Comparison of ENCODE assay signal across 9 cellular contexts in genomic region chr10:43121444-43121843, GRCh38. TPM values are rescaled to one million over a fixed set of nuclear protein-coding genes. Genes with fewer than 3 reads are reported as not detected.
DNase-seq lines count a peak whose midpoint lies in the region; ATAC-seq and TF ChIP-seq lines count a peak whose summit lies in the region.
"Had no signal": no experiment of that assay in that cellular context is flagged by ENCODE, and none has a peak within 500 bp of the region (broad histone marks: within the 10 kb centered on the region; RNA-seq: fewer than 3 reads in every experiment).

No MANE protein-coding gene starts in this region.

- no peaks in the 10 kb centered on the region for H3K27me3 ChIP-seq in DND-41 (ENCODE audit: insufficient read depth, low read length, poor library complexity)
- H3K27me3 ChIP-seq: adrenal gland had no signal

- H3K9me3 ChIP-seq in DND-41 (ENCODE audit: insufficient read depth, low read length, severe bottlenecking), result no peaks in the 10 kb centered on the region
- H3K9me3 ChIP-seq: adrenal gland had no signal

- POLR2A ChIA-PET in activated CD8-positive, alpha-beta T cell treated with anti-CD3 and anti-CD28 coated beads, Interleukin-2, amount 10 ng/mL, durations not matched to agents 7 days and 5 days (lab: Charles Lee), result interaction anchor here (1.0 to 4.5 kb wide), 7 partner anchors 8 to 107 kb away, joined by 3 to 155 read pairs (median 14); partner anchors contain the start of gene CSGALNACT2

- H3K4me1 ChIP-seq in DND-41 (ENCODE audit: insufficient read depth, low read length), result peaks cover 19% of the 10 kb centered on the region
- H3K4me1 ChIP-seq: adrenal gland had no signal

- no peaks in the 10 kb centered on the region for H3K27me3 Mint-ChIP-seq in activated CD8-positive, alpha-beta T cell treated with anti-CD3 and anti-CD28 coated beads, Interleukin-2, amount 10 ng/mL, durations not matched to agents 7 days and 5 days (ENCODE audit: low read depth)
- H3K27me3 Mint-ChIP-seq in natural killer cell (ENCODE audit: low read depth in 2 of 2), result no peaks in the 10 kb centered on the region

- ATAC-seq in DND-41 (ENCODE audit: insufficient read depth, low read depth), result no peak
- peak; percentile 17 for ATAC-seq in GM21360 (IDR thresholded peaks at IDR 0.05; ENCODE audit: unreplicated experiment)
- ATAC-seq in activated CD8-positive, alpha-beta T cell treated with anti-CD3 and anti-CD28 coated beads, Interleukin-2, amount 10 ng/mL, durations not matched to agents 7 days and 5 days, result peak; percentile 13
- peak in 1 of 3 donors; percentile 10 for ATAC-seq in natural killer cell
- no peak for ATAC-seq in GM21576 (IDR thresholded peaks at IDR 0.05; ENCODE audit: unreplicated experiment)
- no peak for ATAC-seq in HG02981 (IDR thresholded peaks at IDR 0.05; ENCODE audit: unreplicated experiment)

- DNase-seq in DND-41, result no peak
- DNase-seq in activated CD8-positive, alpha-beta T cell treated with anti-CD3 and anti-CD28 coated beads, Interleukin-2, amount 10 ng/mL, durations not matched to agents 7 days and 5 days, result peak; percentile 33
- no peak for DNase-seq in natural killer cell
- no peak for DNase-seq in NCI-H345 treated with DMSO at 0.1 percent for 48 hours (lab: John Stamatoyannopoulos, UW; ENCODE audit: unreplicated experiment)
- DNase-seq: T-helper 9 cell had no signal

- no peak for TF ChIP-seq CTCF in DND-41 (IDR thresholded peaks at IDR 0.05; ENCODE audit: borderline replicate concordance, extremely low read depth, low read length, poor library complexity, severe bottlenecking)
- TF ChIP-seq CTCF in natural killer cell (IDR thresholded peaks at IDR 0.05), result no peak

- no peak overlapping the region for H3K4me2 ChIP-seq in DND-41 (ENCODE audit: insufficient read depth, low read length)

- no peak overlapping the region for H3K9ac ChIP-seq in DND-41 (ENCODE audit: low read depth, low read length)

- no peak overlapping the region for H3K4me3 ChIP-seq in DND-41 (ENCODE audit: low read depth in 1 of 2, low read length in 2 of 2)
- H3K4me3 ChIP-seq: adrenal gland had no signal

- CTCF ChIA-PET in activated CD8-positive, alpha-beta T cell treated with anti-CD3 and anti-CD28 coated beads, Interleukin-2, amount 10 ng/mL, durations not matched to agents 7 days and 5 days (lab: Charles Lee), result interaction anchor here (0.7 to 5.6 kb wide), 10 partner anchors 8 to 84 kb away, joined by 3 to 46 read pairs (median 5); partner anchors contain the start of gene CSGALNACT2

- H3K36me3 Mint-ChIP-seq in activated CD8-positive, alpha-beta T cell treated with anti-CD3 and anti-CD28 coated beads, Interleukin-2, amount 10 ng/mL, durations not matched to agents 7 days and 5 days (ENCODE audit: low read depth), result no peaks in the 10 kb centered on the region
- H3K36me3 Mint-ChIP-seq in natural killer cell, result no peaks in the 10 kb centered on the region

- peak overlapping the region; percentile 60 for H3K4me3 Mint-ChIP-seq in activated CD8-positive, alpha-beta T cell treated with anti-CD3 and anti-CD28 coated beads, Interleukin-2, amount 10 ng/mL, durations not matched to agents 7 days and 5 days
- H3K4me3 Mint-ChIP-seq in natural killer cell, result peak overlapping the region; percentile 76

- peak overlapping the region; percentile 43 for H3K27ac ChIP-seq in DND-41 (ENCODE audit: low read length)
- H3K27ac ChIP-seq: adrenal gland had no signal

- H4K20me1 ChIP-seq in DND-41 (ENCODE audit: insufficient read depth, low read length), result no peaks in the 10 kb centered on the region; the same call in 1 of the 2 replicates

- no peaks in the 10 kb centered on the region for H3K79me2 ChIP-seq in DND-41 (ENCODE audit: insufficient read depth, low read length)

- peaks cover 52% of the 10 kb centered on the region for H3K4me1 Mint-ChIP-seq in activated CD8-positive, alpha-beta T cell treated with anti-CD3 and anti-CD28 coated beads, Interleukin-2, amount 10 ng/mL, durations not matched to agents 7 days and 5 days (ENCODE audit: low read depth)
- peaks cover 25 to 34% of the 10 kb centered on the region in 2 donors for H3K4me1 Mint-ChIP-seq in natural killer cell

- no peaks in the 10 kb centered on the region for H3K9me3 Mint-ChIP-seq in activated CD8-positive, alpha-beta T cell treated with anti-CD3 and anti-CD28 coated beads, Interleukin-2, amount 10 ng/mL, durations not matched to agents 7 days and 5 days (ENCODE audit: insufficient read depth)
- H3K9me3 Mint-ChIP-seq in natural killer cell, result no peaks in the 10 kb centered on the region

- no peak overlapping the region for H2AFZ ChIP-seq in DND-41 (ENCODE audit: low read depth, low read length)

- H3K27ac Mint-ChIP-seq in activated CD8-positive, alpha-beta T cell treated with anti-CD3 and anti-CD28 coated beads, Interleukin-2, amount 10 ng/mL, durations not matched to agents 7 days and 5 days, result peak overlapping the region; percentile 96
- peak overlapping the region; percentile 90 to 95 for H3K27ac Mint-ChIP-seq in natural killer cell

- intact Hi-C loops in natural killer cell (cut with micrococcal nuclease), result loop anchor here (2.0 kb wide), 1 partner anchor 17 kb away; no protein-coding TSS in a partner anchor

- H3K36me3 ChIP-seq in DND-41 (ENCODE audit: insufficient read depth, low read length), result no peaks in the 10 kb centered on the region
- H3K36me3 ChIP-seq: adrenal gland had no signal

RNA-seq across cellular contexts. Expression of gene CSGALNACT2, which starts 16.8 kb away (rescaled TPM):
- total RNA-seq in activated CD8-positive, alpha-beta T cell treated with anti-CD3 and anti-CD28 coated beads, Interleukin-2, amount 10 ng/mL, durations not matched to agents 7 days and 5 days, result 10 to 100 TPM; 29.2 to 30.4 TPM
- 10 to 100 TPM; 49.9 to 57.4 (median 52.8) TPM for total RNA-seq in natural killer cell

RNA-seq across cellular contexts. Expression of gene RET, which starts 44.6 kb away (rescaled TPM):
- total RNA-seq in activated CD8-positive, alpha-beta T cell treated with anti-CD3 and anti-CD28 coated beads, Interleukin-2, amount 10 ng/mL, durations not matched to agents 7 days and 5 days, result under 1 TPM; 0.13 to 0.34 TPM
- total RNA-seq in natural killer cell, result under 1 TPM in 1 of 3 donors, not detected in 2; 0.16 TPM

Comparison
In these comparisons a context has a peak if more than half of its experiments do, and no peak if none do; other contexts are left out.
1. ATAC-seq: peak in GM21360 (single experiment) and activated CD8-positive, alpha-beta T cell treated with anti-CD3 and anti-CD28 coated beads, Interleukin-2, amount 10 ng/mL, durations not matched to agents 7 days and 5 days (single experiment); none in DND-41 (single experiment), GM21576 (single experiment) and HG02981 (single experiment).